Comparison of ENCODE assay signal across 8 cellular contexts in genomic region chr3:178258121-178258520, GRCh38.
"Had no signal": no experiment of that assay in that cellular context is flagged by ENCODE, and none has a peak within 500 bp of the region (broad histone marks: within the 10 kb centered on the region; RNA-seq: fewer than 3 reads in every experiment).

No MANE protein-coding gene starts in this region.

- FAIRE-seq: G401.6, GM12878, GM12891, GM12892, GM18507, GM19239 had no signal

- ATAC-seq: GM12878 had no signal

- H3K4me3 ChIP-seq: GM12878 had no signal

- DNase-seq: GDM1, GF-D8 had no signal
